In genomic region chr1:87179851-87180519, GRCh38 we compare ENCODE assay signal across 28 cellular contexts.
A peak's percentile ranks its signal among the peaks of the same experiment; 100 is the strongest.
DNase-seq lines count a peak whose midpoint lies in the region; ATAC-seq and TF ChIP-seq lines count a peak whose summit lies in the region.
"Had no signal": no experiment of that assay in that cellular context is flagged by ENCODE, and none has a peak within 500 bp of the region (broad histone marks: within the 10 kb centered on the region; RNA-seq: fewer than 3 reads in every experiment).

No MANE protein-coding gene starts in this region.

- peak; percentile 50 for ATAC-seq in naive thymus-derived CD4-positive, alpha-beta T cell
- no peak for ATAC-seq in HG02678 (IDR thresholded peaks at IDR 0.05; ENCODE audit: unreplicated experiment)
- ATAC-seq: activated CD4-positive, CD25-positive, alpha-beta regulatory T cell treated with anti-CD3 and anti-CD28 coated beads, Interleukin-2, amount 50 U/mL, for 24 hours; pancreas; stimulated activated naive B cell treated with anti-CD40 and anti-IgM and Interleukin-4, amounts not matched to agents 10 μg/mL and 1 μg/mL and 100 μg/mL, for 72 hours had no signal

- CTCF ChIA-PET in naive thymus-derived CD4-positive, alpha-beta T cell (lab: Charles Lee): no interaction called here

- H3K4me3 Mint-ChIP-seq in naive thymus-derived CD4-positive, alpha-beta T cell: no peak overlapping the region
- H3K4me3 Mint-ChIP-seq: activated CD4-positive, alpha-beta memory T cell treated with anti-CD3 and anti-CD28 coated beads for 36 hours; activated naive CD8-positive, alpha-beta T cell; CD8-positive, alpha-beta memory T cell; nephron; stimulated activated naive B cell treated with anti-CD40 and anti-IgM and Interleukin-4, amounts not matched to agents 10 μg/mL and 1 μg/mL and 100 μg/mL, for 72 hours had no signal

- no peak overlapping the region for H3K4me3 ChIP-seq in HL-60 (replicated peaks; ENCODE audit: insufficient read depth, low read length)
- no peak overlapping the region for H3K4me3 ChIP-seq in naive thymus-derived CD4-positive, alpha-beta T cell (ENCODE audit: low read length)
- H3K4me3 ChIP-seq: ascending aorta, gastroesophageal sphincter, pancreas, testis, vagina had no signal

- H3K27me3 Mint-ChIP-seq in naive thymus-derived CD4-positive, alpha-beta T cell: peaks cover 16 to 50% (median 20%) of the 10 kb centered on the region in 5 donors

- H3K27me3 ChIP-seq in HL-60 (ENCODE audit: insufficient read depth, poor library complexity, severe bottlenecking): no peaks in the 10 kb centered on the region
- H3K27me3 ChIP-seq in naive thymus-derived CD4-positive, alpha-beta T cell (ENCODE audit: control insufficient read depth in 2 of 2, insufficient read depth in 2 of 2, low read length in 2 of 2): no peaks in the 10 kb centered on the region
- H3K27me3 ChIP-seq: ascending aorta, gastroesophageal sphincter, pancreas, testis, vagina had no signal

- H3K27ac Mint-ChIP-seq in naive thymus-derived CD4-positive, alpha-beta T cell: no peak overlapping the region
- H3K27ac Mint-ChIP-seq: activated CD4-positive, alpha-beta memory T cell treated with anti-CD3 and anti-CD28 coated beads for 36 hours; activated naive CD8-positive, alpha-beta T cell; activated T-helper 2 cell treated with anti-CD3 and anti-CD28 coated beads, Interferon-gamma antibody, Interleukin-2, Interleukin-4, amounts not matched to agents 10 μg/mL and 5 μg/mL and 100 μg/mL, durations not matched to agents 14 hours and 24 hours and 36 hours; CD8-positive, alpha-beta memory T cell; nephron; stimulated activated naive B cell treated with anti-CD40 and anti-IgM and Interleukin-4, amounts not matched to agents 10 μg/mL and 1 μg/mL and 100 μg/mL, for 72 hours had no signal

- peak; percentile 89 to 92 for DNase-seq in HL-60 (ENCODE audit: low read depth in 1 of 2, low spot score in 1 of 2)
- peak; percentile 5 for DNase-seq in NCI-H69 (lab: John Stamatoyannopoulos, UW)
- DNase-seq in SKM-1 treated with dmso at 0.1 percent for 144 hours (lab: John Stamatoyannopoulos, UW; ENCODE audit: unreplicated experiment): peak; percentile 82
- no peak for DNase-seq in naive thymus-derived CD4-positive, alpha-beta T cell
- no peak for DNase-seq in NCI-H2029 (lab: John Stamatoyannopoulos, UW)
- DNase-seq in NCI-H1436 treated with DMSO at 0.1 percent for 48 hours (lab: John Stamatoyannopoulos, UW): no peak
- DNase-seq: activated CD4-positive, alpha-beta memory T cell treated with anti-CD3 and anti-CD28 coated beads for 36 hours; CD8-positive, alpha-beta memory T cell; GDM1; GOT3; islet precursor cell; Kasumi-1; NCI-H2081 treated with DMSO at 0.1 percent for 48 hours; NCI-H345; pancreas; RPMI8226; stimulated activated CD4-positive, alpha-beta T cell treated with anti-CD3 and anti-CD28 coated beads, Interleukin-4, amount 100 ng/mL, for 1 hour; stimulated activated naive B cell treated with anti-CD40 and anti-IgM and Interleukin-4, amounts not matched to agents 10 μg/mL and 1 μg/mL and 100 μg/mL, for 72 hours; T1000 had no signal

- H3K36me3 Mint-ChIP-seq in naive thymus-derived CD4-positive, alpha-beta T cell: peaks cover 0 to 4% (median 0%) of the 10 kb centered on the region in 5 donors
- H3K36me3 Mint-ChIP-seq: activated CD4-positive, alpha-beta memory T cell treated with anti-CD3 and anti-CD28 coated beads for 36 hours; activated naive CD8-positive, alpha-beta T cell; CD8-positive, alpha-beta memory T cell had no signal

- POLR2A ChIA-PET in naive thymus-derived CD4-positive, alpha-beta T cell (lab: Charles Lee): no interaction called here

- H3K9me3 ChIP-seq in naive thymus-derived CD4-positive, alpha-beta T cell (ENCODE audit: control insufficient read depth in 2 of 3, low read length in 3 of 3): no peaks in the 10 kb centered on the region
- H3K9me3 ChIP-seq: ascending aorta, gastroesophageal sphincter, pancreas, testis, vagina had no signal

- H3K4me1 ChIP-seq in naive thymus-derived CD4-positive, alpha-beta T cell (ENCODE audit: control insufficient read depth in 2 of 2, insufficient read depth in 2 of 2, low read length in 2 of 2): no peaks in the 10 kb centered on the region
- H3K4me1 ChIP-seq: ascending aorta, gastroesophageal sphincter, pancreas, testis, vagina had no signal

- H3K36me3 ChIP-seq in naive thymus-derived CD4-positive, alpha-beta T cell (ENCODE audit: control insufficient read depth in 2 of 3, insufficient read depth in 3 of 3, low read length in 3 of 3): no peaks in the 10 kb centered on the region
- H3K36me3 ChIP-seq: ascending aorta, gastroesophageal sphincter, pancreas, vagina had no signal

- intact Hi-C loops in naive thymus-derived CD4-positive, alpha-beta T cell (cut with micrococcal nuclease): no loop called here

- H3K27ac ChIP-seq in HL-60 (replicated peaks): peak overlapping the region; percentile 69
- H3K27ac ChIP-seq in naive thymus-derived CD4-positive, alpha-beta T cell (ENCODE audit: low read depth, low read length): no peak overlapping the region
- H3K27ac ChIP-seq: ascending aorta, gastroesophageal sphincter, pancreas, testis, vagina had no signal

- no peak for TF ChIP-seq CTCF in HL-60 (IDR thresholded peaks at IDR 0.05; ENCODE audit: insufficient read depth, low read length)

- H3K4me1 Mint-ChIP-seq in naive thymus-derived CD4-positive, alpha-beta T cell: no peaks in the 10 kb centered on the region
- H3K4me1 Mint-ChIP-seq: CD8-positive, alpha-beta memory T cell had no signal

- H3K9me3 Mint-ChIP-seq in naive thymus-derived CD4-positive, alpha-beta T cell: peaks cover 0 to 2% (median 0%) of the 10 kb centered on the region in 11 donors
- H3K9me3 Mint-ChIP-seq: activated CD4-positive, alpha-beta memory T cell treated with anti-CD3 and anti-CD28 coated beads for 36 hours; activated T-helper 2 cell treated with anti-CD3 and anti-CD28 coated beads, Interferon-gamma antibody, Interleukin-2, Interleukin-4, amounts not matched to agents 10 μg/mL and 5 μg/mL and 100 μg/mL, durations not matched to agents 14 hours and 24 hours and 36 hours; CD8-positive, alpha-beta memory T cell; nephron had no signal

Comparison
In these comparisons a context has a peak if more than half of its experiments do, and no peak if none do; other contexts are left out.
1. DNase-seq: peak in HL-60 (2 of 2), NCI-H69 (single experiment) and SKM-1 treated with dmso at 0.1 percent for 144 hours (single experiment); none in naive thymus-derived CD4-positive, alpha-beta T cell (0 of 9), NCI-H2029 (single experiment) and NCI-H1436 treated with DMSO at 0.1 percent for 48 hours (single experiment).